9 cellular contexts compared by ENCODE assay signal in the genomic region with DNA sequence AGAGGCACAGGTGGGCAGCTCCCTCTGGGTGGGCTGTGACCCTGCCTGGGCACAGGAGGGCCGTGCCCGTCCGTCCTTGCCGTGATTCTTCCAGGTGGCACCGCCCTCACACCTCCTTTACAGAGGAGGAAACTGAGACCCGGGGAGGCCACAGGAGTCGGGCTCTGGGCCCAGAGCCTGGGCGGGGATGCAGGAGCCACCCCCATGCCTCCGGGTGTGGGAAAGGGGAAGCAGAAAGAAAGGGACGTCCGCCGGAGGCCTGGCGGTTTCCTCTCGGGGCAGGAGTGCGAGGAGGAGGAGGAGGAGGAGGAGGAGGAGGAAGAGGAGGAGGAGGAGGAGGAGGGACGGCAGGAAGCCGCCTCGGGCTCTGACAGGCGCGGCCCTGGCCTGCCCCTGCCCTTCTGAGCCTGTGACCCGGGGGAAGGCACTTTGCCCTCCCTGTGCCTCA. TPM values are rescaled to one million over a fixed set of nuclear protein-coding genes. Genes with fewer than 3 reads are reported as not detected.
DNase-seq lines count a peak whose midpoint lies in the region; ATAC-seq and TF ChIP-seq lines count a peak whose summit lies in the region.
"Had no signal": no experiment of that assay in that cellular context is flagged by ENCODE, and none has a peak within 500 bp of the region (broad histone marks: within the 10 kb centered on the region; RNA-seq: fewer than 3 reads in every experiment).

No MANE protein-coding gene starts in this region.

- no peaks in the 10 kb centered on the region for H3K9me2 ChIP-seq in OCI-LY7 (ENCODE audit: insufficient read depth, low read length)

- H3K4me3 ChIP-seq in OCI-LY7 (ENCODE audit: low read depth, low read length, poor library complexity, severe bottlenecking) = no peak overlapping the region

- no peak overlapping the region for H2AFZ ChIP-seq in OCI-LY7 (ENCODE audit: low read length)
- H2AFZ ChIP-seq: parathyroid adenoma had no signal

- ATAC-seq in natural killer cell (no peak), GM18868 (IDR thresholded peaks at IDR 0.05; ENCODE audit: unreplicated experiment) (no peak), GM19395 (IDR thresholded peaks at IDR 0.05; ENCODE audit: unreplicated experiment) (no peak)

- no peaks in the 10 kb centered on the region for H3K27me3 Mint-ChIP-seq in natural killer cell (ENCODE audit: low read depth in 2 of 2)

- DNase-seq in D341Med (ENCODE audit: low spot score) = peak; percentile 31
- peak; percentile 30 for DNase-seq in OCI-LY7 (ENCODE audit: low spot score)
- no peak for DNase-seq in natural killer cell
- DNase-seq in AG08395 (ENCODE audit: low spot score) = no peak
- DNase-seq in ecto neural progenitor cell (ENCODE audit: low spot score) = no peak

- H3K4me1 ChIP-seq in OCI-LY7 (ENCODE audit: insufficient read depth, low read length, poor library complexity, severe bottlenecking) = peaks cover 43% of the 10 kb centered on the region
- H3K4me1 ChIP-seq: parathyroid adenoma had no signal

- H3K36me3 Mint-ChIP-seq in natural killer cell = no peaks in the 10 kb centered on the region

- H3K79me2 ChIP-seq in OCI-LY7 (ENCODE audit: insufficient read depth, low read depth, low read length) = peaks cover 21% of the 10 kb centered on the region
- H3K79me2 ChIP-seq: parathyroid adenoma had no signal

- no TSS peak for BruUV-seq in OCI-LY7 (replicated peaks; lab: Mats Ljungman, UMichigan)

- H3K27ac ChIP-seq in OCI-LY7 (ENCODE audit: low read depth, low read length, poor library complexity, severe bottlenecking) (peak overlapping the region; percentile 1), cingulate gyrus (ENCODE audit: low read depth, low read length) (peak overlapping the region; percentile 60)

- peaks cover 81 to 89% of the 10 kb centered on the region in 2 donors for H3K4me1 Mint-ChIP-seq in natural killer cell

- TF ChIP-seq CTCF in OCI-LY7 (conservative IDR thresholded peaks at IDR 0.05; ENCODE audit: low read length) (no peak), natural killer cell (IDR thresholded peaks at IDR 0.05) (no peak)

- no peaks in the 10 kb centered on the region for H4K20me1 ChIP-seq in OCI-LY7 (ENCODE audit: insufficient read depth, low read length)

- CTCF ChIA-PET in OCI-LY7 (lab: Charles Lee; ENCODE audit: unreplicated experiment) = no interaction called here

- peaks cover 31% of the 10 kb centered on the region for H3K36me3 ChIP-seq in OCI-LY7 (ENCODE audit: insufficient read depth, low read length)

- peak overlapping the region; percentile 96 to 100 for H3K27ac Mint-ChIP-seq in natural killer cell

- POLR2A ChIA-PET in OCI-LY7 (lab: Charles Lee) = interaction anchor here (0.6 kb wide), 1 partner anchor 961 kb away, joined by 3 read pairs; no protein-coding TSS in a partner anchor

- H3K4me2 ChIP-seq in OCI-LY7 (ENCODE audit: low read length) = peak overlapping the region; percentile 39

- intact Hi-C loops in OCI-LY7 (cut with micrococcal nuclease; ENCODE audit: unreplicated experiment) (no loop called here), natural killer cell (cut with micrococcal nuclease) (no loop called here)

- no peaks in the 10 kb centered on the region for H3K9me3 Mint-ChIP-seq in natural killer cell

- H3K4me3 Mint-ChIP-seq in natural killer cell = peak overlapping the region; percentile 77

- no peaks in the 10 kb centered on the region for H3K9me3 ChIP-seq in OCI-LY7 (ENCODE audit: low read length)

RNA-seq across cellular contexts. Expression of a gene that starts 23.0 kb away (rescaled TPM):
- 16.3 and 25.8 TPM in 2 replicates for total RNA-seq in OCI-LY7 (2014; rRNA removed; shearing (Covaris generic))
- total RNA-seq in OCI-LY7 (2022) = 45.9 and 51.3 TPM in 2 replicates
- 10 to 100 TPM; 68.1 to 81.3 (median 68.4) TPM for total RNA-seq in natural killer cell

RNA-seq across cellular contexts. Expression of a gene that starts 59.9 kb away (rescaled TPM):
- total RNA-seq in OCI-LY7 (2014; rRNA removed; shearing (Covaris generic)) = 0.70 and 0.73 TPM in 2 replicates
- 2.7 TPM in 2 replicates for total RNA-seq in OCI-LY7 (2022)
- 1 to 10 TPM; 3.4 to 3.8 (median 3.5) TPM for total RNA-seq in natural killer cell

Comparison
In these comparisons a context has a peak if more than half of its experiments do, and no peak if none do; other contexts are left out.
1. DNase-seq: peak in D341Med (single experiment) and OCI-LY7 (single experiment); none in natural killer cell (single experiment), AG08395 (single experiment) and ecto neural progenitor cell (single experiment).